In genomic region chr10:119222531-119222930, GRCh38 we compare ENCODE assay signal across 14 cellular contexts. TPM values are rescaled to one million over a fixed set of nuclear protein-coding genes. Genes with fewer than 3 reads are reported as not detected.
DNase-seq lines count a peak whose midpoint lies in the region; ATAC-seq, FAIRE-seq and TF ChIP-seq lines count a peak whose summit lies in the region.
"Had no signal": no experiment of that assay in that cellular context is flagged by ENCODE, and none has a peak within 500 bp of the region (broad histone marks: within the 10 kb centered on the region; RNA-seq: fewer than 3 reads in every experiment).

No MANE protein-coding gene starts in this region.

- no peaks in the 10 kb centered on the region for H3K36me3 ChIP-seq in Peyer's patch
- H3K36me3 ChIP-seq in H1 (ENCODE audit: control insufficient read depth in 2 of 4, insufficient read depth in 4 of 4, low read length in 3 of 4) = no peaks in the 10 kb centered on the region
- no peaks in the 10 kb centered on the region for H3K36me3 ChIP-seq in mesenchymal stem cell (ENCODE audit: control insufficient read depth in 1 of 2, insufficient read depth in 2 of 2, low read depth in 1 of 2, low read length in 2 of 2)
- no peaks in the 10 kb centered on the region for H3K36me3 ChIP-seq in stomach smooth muscle (ENCODE audit: control insufficient read depth in 2 of 2, insufficient read depth in 2 of 2, low read length in 2 of 2)

- ATAC-seq in foreskin keratinocyte = no peak

- H3K4me3 ChIP-seq in Peyer's patch (no peak overlapping the region), H1 (ENCODE audit: extremely low read depth in 1 of 4, insufficient read depth in 2 of 4, low read depth in 3 of 4, low read length in 4 of 4) (no peak overlapping the region), mesenchymal stem cell (ENCODE audit: insufficient read depth in 1 of 2, low read depth in 1 of 2, low read length in 2 of 2) (peak overlapping the region in 1 of 2 experiments; percentile 57), stomach smooth muscle (ENCODE audit: low read length in 2 of 2) (peak overlapping the region; percentile 28 to 54)

- 58% methylated on average over 10 of the region's 10 CpGs; no CpG with 5 or more reads in 1 of the 2 experiments for WGBS in H1 (ENCODE audit: extremely low coverage in 1 of 2, insufficient coverage in 1 of 2, insufficient read length in 1 of 2, insufficient replicate concordance in 2 of 2, low coverage in 1 of 2, low lambda C conversion rate in 2 of 2, missing lambda C conversion rate in 1 of 2), 2 experiments
- 74% methylated on average over 9 of the region's 10 CpGs for WGBS in mesenchymal stem cell

- H2BK5ac ChIP-seq in H1 (ENCODE audit: low read depth, low read length) (no peak overlapping the region), mesenchymal stem cell (ENCODE audit: low read depth, low read length, poor library complexity, severe bottlenecking) (no peak overlapping the region)

- H2BK120ac ChIP-seq in H1 (replicated peaks; ENCODE audit: low read depth, low read length) (no peak overlapping the region), mesenchymal stem cell (ENCODE audit: low read depth, low read length) (no peak overlapping the region)

- no peaks in the 10 kb centered on the region for H4K20me1 ChIP-seq in H1 (replicated peaks in 1 of 2; ENCODE audit: control insufficient read depth in 1 of 2, insufficient read depth in 2 of 2, low read length in 2 of 2)

- no peak overlapping the region for H4K5ac ChIP-seq in H1 (ENCODE audit: insufficient read length, low read depth, low read length)

- FAIRE-seq in H1 (lab: Jason Lieb, UNC) = no peak

- H4K8ac ChIP-seq in H1 (ENCODE audit: extremely low read depth, insufficient read depth, low read length) (0 out of 2 replicates have a peak overlapping the region, but pooled peaks have one; percentile 51), mesenchymal stem cell (ENCODE audit: low read length) (no peak overlapping the region)

- H4K91ac ChIP-seq in H1 (replicated peaks; ENCODE audit: insufficient read length, low read length) (no peak overlapping the region), mesenchymal stem cell (ENCODE audit: low read length) (no peak overlapping the region)

- no peak for TF ChIP-seq CTCF in Peyer's patch (IDR thresholded peaks at IDR 0.05)
- TF ChIP-seq CTCF in H1 (IDR thresholded peaks at IDR 0.05; ENCODE audit: control extremely low read depth in 1 of 3, insufficient read depth in 1 of 3, low read depth in 1 of 3, low read length in 3 of 3) = no peak
- no peak for TF ChIP-seq CTCF in GM13977 (IDR thresholded peaks at IDR 0.05; ENCODE audit: extremely low read depth, insufficient read depth, missing control alignments)
- TF ChIP-seq CTCF in foreskin keratinocyte (conservative IDR thresholded peaks at IDR 0.05) = no peak

- no peak overlapping the region for H3K4ac ChIP-seq in H1 (replicated peaks; ENCODE audit: insufficient read length, low read depth, low read length)
- H3K4ac ChIP-seq in mesenchymal stem cell (ENCODE audit: low read depth in 1 of 2, low read length in 2 of 2) = peak overlapping the region in 1 of 2 experiments; percentile 22

- H3K56ac ChIP-seq in H1 (replicated peaks; ENCODE audit: insufficient read length, low read depth, low read length) = no peak overlapping the region

- H3K9ac ChIP-seq in H1 (replicated peaks in 1 of 4; ENCODE audit: extremely low read depth in 1 of 4, low read depth in 3 of 4, low read length in 3 of 4) = no peak overlapping the region
- H3K9ac ChIP-seq in mesenchymal stem cell (ENCODE audit: low read length) = peak overlapping the region; percentile 42
- H3K9ac ChIP-seq in stomach smooth muscle (ENCODE audit: low read length in 2 of 2) = peak overlapping the region in 1 of 2 donors; percentile 51

- H3K79me1 ChIP-seq in H1 (ENCODE audit: low read depth, low read length) (no peaks in the 10 kb centered on the region), mesenchymal stem cell (replicated peaks; ENCODE audit: low read length, poor library complexity, severe bottlenecking) (peaks cover 25% of the 10 kb centered on the region)

- H2AK5ac ChIP-seq in H1 (ENCODE audit: low read depth, low read length) = no peak overlapping the region
- H2AK5ac ChIP-seq in mesenchymal stem cell (ENCODE audit: low read length, severe bottlenecking) = no peak overlapping the region

- peak overlapping the region; percentile 5 to 8; a peak in 1 of 4 replicates for H3K4me2 ChIP-seq in H1 (ENCODE audit: insufficient read depth in 1 of 2, low read depth in 2 of 2, low read length in 2 of 2)
- no peak overlapping the region for H3K4me2 ChIP-seq in mesenchymal stem cell (ENCODE audit: low read length, poor library complexity, severe bottlenecking)

- in situ Hi-C loops in GM13977 (cut with MboI; ENCODE audit: low pct_unique_long_range_greater_than_20kb, low sequenced_read_pairs, unreplicated experiment) = no loop called here

- H3K79me2 ChIP-seq in H1 (ENCODE audit: control insufficient read depth in 1 of 2, insufficient read depth in 2 of 2, low read length in 2 of 2) = no peaks in the 10 kb centered on the region

- H2AFZ ChIP-seq in H1 (ENCODE audit: low read length) (no peak overlapping the region), mesenchymal stem cell (ENCODE audit: low read depth, low read length) (no peak overlapping the region)

- TF ChIP-seq EP300 in H1 (IDR thresholded peaks at IDR 0.05; ENCODE audit: borderline replicate concordance in 1 of 2, low read depth in 2 of 2, low read length in 2 of 2) = no peak

- H3K18ac ChIP-seq in H1 (ENCODE audit: extremely low read depth, low read length) (no peak overlapping the region), mesenchymal stem cell (ENCODE audit: low read depth in 1 of 2, low read length in 2 of 2) (peak overlapping the region; percentile 29 to 31)

- H3K27ac ChIP-seq in Peyer's patch (peak overlapping the region; percentile 51 to 76 (median 66)), H1 (ENCODE audit: low read depth, low read length) (no peak overlapping the region), mesenchymal stem cell (ENCODE audit: low read length, poor library complexity, severe bottlenecking) (no peak overlapping the region), stomach smooth muscle (ENCODE audit: low read length) (peak overlapping the region; percentile 64), foreskin keratinocyte (no peak overlapping the region)

- H3K23ac ChIP-seq in H1 (ENCODE audit: insufficient read length) (no peak overlapping the region), mesenchymal stem cell (ENCODE audit: low read length in 2 of 2) (no peak overlapping the region)

- H2BK12ac ChIP-seq in H1 (ENCODE audit: low read depth, low read length) (no peak overlapping the region), mesenchymal stem cell (ENCODE audit: low read length in 2 of 2) (no peak overlapping the region)

- TF ChIP-seq RAD21 in H1 (IDR thresholded peaks at IDR 0.05 in 1 of 2, conservative IDR thresholded peaks at IDR 0.05 in 1 of 2; ENCODE audit: low read depth in 2 of 2, low read length in 2 of 2) = no peak

- H3K14ac ChIP-seq in H1 (ENCODE audit: insufficient read length) (no peak overlapping the region), mesenchymal stem cell (ENCODE audit: low read length in 2 of 2) (no peak overlapping the region)

- DNase-seq in Peyer's patch = no peak
- no peak for DNase-seq in H1 (ENCODE audit: low read depth in 1 of 2, low spot score in 2 of 2)
- DNase-seq in mesenchymal stem cell = no peak
- DNase-seq in occipital lobe (lab: John Stamatoyannopoulos, UW) = no peak
- no peak for DNase-seq in GM13977 (ENCODE audit: low spot score)
- no peak for DNase-seq in glomerular visceral epithelial cell (ENCODE audit: extremely low spot score)
- no peak for DNase-seq in foreskin keratinocyte
- DNase-seq: activated CD4-positive, CD25-positive, alpha-beta regulatory T cell; activated gamma-delta T cell treated with Interleukin-2 at 50 U/mL for 16 hours; naive B cell; NCI-H446; SHP77 treated with DMSO at 0.1 percent for 48 hours; substantia nigra had no signal

- H3K23me2 ChIP-seq in H1 (ENCODE audit: low read depth, low read length) = no peaks in the 10 kb centered on the region

- POLR2A ChIA-PET in H1 (lab: Charles Lee; ENCODE audit: partially characterized antibody) = no interaction called here

- peaks cover 0 to 11% (median 4%) of the 10 kb centered on the region in 4 donors for H3K4me1 ChIP-seq in Peyer's patch
- H3K4me1 ChIP-seq in H1 (replicated peaks in 1 of 4; ENCODE audit: control insufficient read depth in 3 of 4, insufficient read depth in 4 of 4, low read length in 3 of 4) = peaks cover 2 to 22% (median 10%) of the 10 kb centered on the region in 4 experiments; a peak in 6 of 7 replicates
- no peaks in the 10 kb centered on the region for H3K4me1 ChIP-seq in mesenchymal stem cell (ENCODE audit: control insufficient read depth, insufficient read depth, low read depth, low read length)
- peaks cover 42% of the 10 kb centered on the region for H3K4me1 ChIP-seq in stomach smooth muscle (ENCODE audit: control insufficient read depth, insufficient read depth, low read length)
- H3K4me1 ChIP-seq in foreskin keratinocyte = no peaks in the 10 kb centered on the region

- TF ChIP-seq POLR2A in Peyer's patch (IDR thresholded peaks at IDR 0.05) (no peak), H1 (IDR thresholded peaks at IDR 0.05; ENCODE audit: control extremely low read depth in 1 of 2, low read depth in 2 of 2, low read length in 2 of 2) (no peak)

- H3K9me3 ChIP-seq in Peyer's patch (no peaks in the 10 kb centered on the region), H1 (ENCODE audit: insufficient read depth in 2 of 2, low read depth in 1 of 2, low read length in 1 of 2) (no peaks in the 10 kb centered on the region), mesenchymal stem cell (ENCODE audit: control insufficient read depth, low read length) (no peaks in the 10 kb centered on the region), stomach smooth muscle (ENCODE audit: control insufficient read depth in 2 of 2, low read length in 2 of 2) (no peaks in the 10 kb centered on the region)

- CTCF ChIA-PET in H1 (lab: Charles Lee; ENCODE audit: partially characterized antibody) = interaction anchor here (0.9 to 4.3 kb wide), 8 partner anchors 11 to 267 kb away, joined by 3 to 19 read pairs (median 6); partner anchors contain the start of gene GRK5

- no peaks in the 10 kb centered on the region for H3K27me3 ChIP-seq in Peyer's patch
- H3K27me3 ChIP-seq in H1 (replicated peaks in 1 of 4; ENCODE audit: control insufficient read depth in 3 of 4, extremely low read depth in 1 of 4, insufficient read depth in 3 of 4, low read length in 3 of 4) = no peaks in the 10 kb centered on the region; a peak in 1 of 7 replicates
- no peaks in the 10 kb centered on the region for H3K27me3 ChIP-seq in mesenchymal stem cell (ENCODE audit: control insufficient read depth in 1 of 2, insufficient read depth in 1 of 2, low read length in 2 of 2)
- no peaks in the 10 kb centered on the region for H3K27me3 ChIP-seq in stomach smooth muscle (ENCODE audit: control insufficient read depth in 1 of 2, insufficient read depth in 2 of 2, low read length in 2 of 2)
- no peaks in the 10 kb centered on the region for H3K27me3 ChIP-seq in foreskin keratinocyte

- H2BK20ac ChIP-seq in H1 (ENCODE audit: low read length) = no peak overlapping the region

- no peak overlapping the region for H2BK15ac ChIP-seq in H1 (ENCODE audit: low read length)
- H2BK15ac ChIP-seq in mesenchymal stem cell (ENCODE audit: low read depth, poor library complexity, severe bottlenecking) = no peak overlapping the region

RNA-seq across cellular contexts. Expression of gene GRK5, which starts 15.2 kb away (rescaled TPM):
- total RNA-seq in Peyer's patch (10 to 100 TPM in 3 of 4 donors, 1 to 10 TPM in 1; 10.0 to 61.9 (median 18.1) TPM), occipital lobe (17.3 TPM), foreskin keratinocyte (14.8 and 16.8 TPM in 2 replicates)
- total RNA-seq in H1 (2021; fragmentation: NEBNext Ultra II Directional; extraction: Animal tissue kit (Norgen Biotek cat#: 25700)) = 2.4 and 2.5 TPM in 2 replicates
- polyA plus RNA-seq in H1 (2011; rRNA removed) (0.54 and 0.88 TPM in 2 replicates), foreskin keratinocyte (10.4 and 11.5 TPM in 2 replicates)
- polyA plus RNA-seq in H1 (2011; cell fraction: cytosol; rRNA removed) = 1.2 TPM
- 1.1 TPM for polyA plus RNA-seq in H1 (2011; cell fraction: nucleus; rRNA removed)
- polyA plus RNA-seq in H1 (2012, experiment 1 of 2) = 1.2 to 1.5 TPM (median 1.3 TPM) in 4 replicates
- 0.56 TPM for polyA plus RNA-seq in H1 (2012, experiment 2 of 2)
- polyA plus RNA-seq in H1 (2013, experiment 1 of 2) = 0.83 TPM
- 0.88 TPM for polyA plus RNA-seq in H1 (2013, experiment 2 of 2)
- 0.85 and 1.1 TPM in 2 replicates for polyA minus RNA-seq in H1 (2011; rRNA and poly(A)+ RNA removed)
- polyA minus RNA-seq in H1 (2011; cell fraction: cytosol; rRNA and poly(A)+ RNA removed) = 0.66 TPM
- polyA minus RNA-seq in H1 (2011; cell fraction: nucleus; rRNA and poly(A)+ RNA removed) = 0.70 TPM
- 56.5 TPM for polyA plus RNA-seq in mesenchymal stem cell (2013, experiment 1 of 2)
- polyA plus RNA-seq in mesenchymal stem cell (2013, experiment 2 of 2) = 57.3 TPM

RNA-seq across cellular contexts. Expression of gene PRDX3, which starts 43.9 kb away (rescaled TPM):
- total RNA-seq in Peyer's patch (100 to 1,000 TPM in 2 of 4 donors, 10 to 100 TPM in 2; 76.2 to 138 (median 107) TPM), occipital lobe (92.8 TPM), foreskin keratinocyte (166 and 183 TPM in 2 replicates)
- 194 and 208 TPM in 2 replicates for total RNA-seq in H1 (2021; fragmentation: NEBNext Ultra II Directional; extraction: Animal tissue kit (Norgen Biotek cat#: 25700))
- polyA plus RNA-seq in H1 (2011; rRNA removed) (112 and 201 TPM in 2 replicates), foreskin keratinocyte (142 and 187 TPM in 2 replicates)
- 259 TPM for polyA plus RNA-seq in H1 (2011; cell fraction: cytosol; rRNA removed)
- 167 TPM for polyA plus RNA-seq in H1 (2011; cell fraction: nucleus; rRNA removed)
- polyA plus RNA-seq in H1 (2012, experiment 1 of 2) = 178 to 208 TPM (median 187 TPM) in 4 replicates
- 30.6 TPM for polyA plus RNA-seq in H1 (2012, experiment 2 of 2)
- 123 TPM for polyA plus RNA-seq in H1 (2013, experiment 1 of 2)
- polyA plus RNA-seq in H1 (2013, experiment 2 of 2) = 123 TPM
- polyA minus RNA-seq in H1 (2011; rRNA and poly(A)+ RNA removed) = 298 and 349 TPM in 2 replicates
- polyA minus RNA-seq in H1 (2011; cell fraction: cytosol; rRNA and poly(A)+ RNA removed) = 93.4 TPM
- 83.8 TPM for polyA minus RNA-seq in H1 (2011; cell fraction: nucleus; rRNA and poly(A)+ RNA removed)
- 95.8 TPM for polyA plus RNA-seq in mesenchymal stem cell (2013, experiment 1 of 2)
- polyA plus RNA-seq in mesenchymal stem cell (2013, experiment 2 of 2) = 97.4 TPM

RNA-seq across cellular contexts. Expression of gene SFXN4, which starts 57.0 kb away (rescaled TPM):
- total RNA-seq in Peyer's patch (10 to 100 TPM; 22.8 to 35.5 (median 26.2) TPM), occipital lobe (22.6 TPM), foreskin keratinocyte (29.4 and 36.2 TPM in 2 replicates)
- 21.6 and 24.1 TPM in 2 replicates for total RNA-seq in H1 (2021; fragmentation: NEBNext Ultra II Directional; extraction: Animal tissue kit (Norgen Biotek cat#: 25700))
- polyA plus RNA-seq in H1 (2011; rRNA removed) (7.0 and 15.4 TPM in 2 replicates), foreskin keratinocyte (28.4 and 40.1 TPM in 2 replicates)
- 11.7 TPM for polyA plus RNA-seq in H1 (2011; cell fraction: cytosol; rRNA removed)
- polyA plus RNA-seq in H1 (2011; cell fraction: nucleus; rRNA removed) = 10.8 TPM
- 15.2 to 18.9 TPM (median 17.0 TPM) in 4 replicates for polyA plus RNA-seq in H1 (2012, experiment 1 of 2)
- 26.9 TPM for polyA plus RNA-seq in H1 (2012, experiment 2 of 2)
- 24.7 TPM for polyA plus RNA-seq in H1 (2013, experiment 1 of 2)
- 31.0 TPM for polyA plus RNA-seq in H1 (2013, experiment 2 of 2)
- polyA minus RNA-seq in H1 (2011; rRNA and poly(A)+ RNA removed) = 16.8 and 20.9 TPM in 2 replicates
- polyA minus RNA-seq in H1 (2011; cell fraction: cytosol; rRNA and poly(A)+ RNA removed) = 5.3 TPM
- polyA minus RNA-seq in H1 (2011; cell fraction: nucleus; rRNA and poly(A)+ RNA removed) = 6.7 TPM
- polyA plus RNA-seq in mesenchymal stem cell (2013, experiment 1 of 2) = 14.4 TPM
- polyA plus RNA-seq in mesenchymal stem cell (2013, experiment 2 of 2) = 17.1 TPM

Comparison
In these comparisons a context has a peak if more than half of its experiments do, and no peak if none do; other contexts are left out.
1. H3K27ac ChIP-seq: peak in Peyer's patch (4 of 4) and stomach smooth muscle (single experiment); none in H1 (single experiment), mesenchymal stem cell (single experiment) and foreskin keratinocyte (single experiment).
2. H3K4me3 ChIP-seq: peak in stomach smooth muscle (2 of 2); none in Peyer's patch (0 of 4) and H1 (0 of 4).